In the genomic region with DNA sequence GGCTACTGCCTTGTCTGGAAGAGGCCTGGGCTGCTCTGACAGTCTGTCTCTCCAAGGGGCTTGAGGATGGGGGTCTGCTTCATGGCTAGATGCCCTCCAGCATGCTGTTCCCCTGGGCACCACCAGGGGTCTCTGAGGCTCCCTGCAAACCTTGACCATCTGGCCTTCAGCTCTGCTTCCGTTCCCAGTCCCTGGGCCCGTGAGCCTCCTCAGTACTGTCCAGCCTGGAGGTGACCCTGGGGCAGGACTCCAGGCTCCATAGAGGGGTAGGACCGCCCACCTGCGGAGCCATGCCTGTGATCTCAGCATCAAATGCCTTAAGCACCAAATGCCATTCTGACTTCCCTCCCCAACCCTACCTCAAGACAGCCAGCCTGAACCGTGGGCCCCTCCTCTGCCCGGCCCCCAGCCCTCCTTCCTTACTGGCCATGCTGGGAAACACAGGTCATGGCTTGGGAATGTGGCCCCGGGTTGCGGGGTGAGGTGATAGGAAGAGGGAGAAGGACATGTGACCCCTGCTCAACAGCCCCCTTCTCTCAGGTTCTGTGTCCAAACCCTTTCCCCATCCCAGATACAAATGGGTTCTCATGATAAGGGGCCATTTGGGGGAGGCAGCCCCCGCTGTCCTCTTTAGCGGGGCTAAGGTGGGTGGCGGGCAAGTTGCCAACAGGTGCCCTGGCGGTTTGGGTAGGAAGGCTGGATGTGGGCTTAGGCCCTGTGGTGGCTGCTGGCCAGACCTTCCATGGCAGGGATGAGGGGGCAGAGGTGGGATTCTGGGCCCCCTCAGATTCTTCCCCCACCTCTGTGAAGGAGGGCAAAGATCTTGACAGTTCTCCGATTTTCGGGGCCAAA, we compare ENCODE assay signal across 8 cellular contexts. TPM values are rescaled to one million over a fixed set of nuclear protein-coding genes. Genes with fewer than 3 reads are reported as not detected.
DNase-seq lines count a peak whose midpoint lies in the region; ATAC-seq, FAIRE-seq and TF ChIP-seq lines count a peak whose summit lies in the region.

No MANE protein-coding gene starts in this region.

- WGBS in H1 (ENCODE audit: extremely low coverage in 1 of 2, insufficient coverage in 1 of 2, insufficient read length in 1 of 2, insufficient replicate concordance in 2 of 2, low coverage in 1 of 2, low lambda C conversion rate in 2 of 2, missing lambda C conversion rate in 1 of 2), 2 experiments, result 64% methylated on average over 12 of the region's 14 CpGs; no CpG with 5 or more reads in 1 of the 2 experiments
- 41 to 52% methylated on average over 12 to 13 of the region's 14 CpGs for WGBS in tibial nerve, 2 donors

- H3K36me3 Mint-ChIP-seq in mesothelial cell of epicardium, result peaks cover 9% of the 10 kb centered on the region

- H2BK20ac ChIP-seq in H1 (ENCODE audit: low read length), result peak overlapping the region; percentile 86; the same call in 1 of the 2 replicates

- H3K27ac Mint-ChIP-seq in mesothelial cell of epicardium, result peak overlapping the region; percentile 82

- H3K36me3 ChIP-seq in DND-41 (ENCODE audit: insufficient read depth, low read length) (no peaks in the 10 kb centered on the region), H1 (ENCODE audit: control insufficient read depth in 2 of 4, insufficient read depth in 4 of 4, low read length in 3 of 4) (peaks cover 0 to 6% (median under 1%) of the 10 kb centered on the region in 4 experiments; a peak in 1 of 8 replicates), tibial nerve (no peaks in the 10 kb centered on the region)

- TF ChIP-seq EP300 in H1 (IDR thresholded peaks at IDR 0.05; ENCODE audit: borderline replicate concordance in 1 of 2, low read depth in 2 of 2, low read length in 2 of 2), result no peak
- TF ChIP-seq EP300 in tibial nerve (IDR thresholded peaks at IDR 0.05), result no peak

- H3K9me3 ChIP-seq in DND-41 (ENCODE audit: insufficient read depth, low read length, severe bottlenecking), result no peaks in the 10 kb centered on the region
- no peaks in the 10 kb centered on the region for H3K9me3 ChIP-seq in H1 (ENCODE audit: insufficient read depth in 2 of 2, low read depth in 1 of 2, low read length in 1 of 2)
- H3K9me3 ChIP-seq in tibial nerve, result no peaks in the 10 kb centered on the region

- H4K20me1 ChIP-seq in DND-41 (ENCODE audit: insufficient read depth, low read length) (peaks cover 9% of the 10 kb centered on the region), H1 (replicated peaks in 1 of 2; ENCODE audit: control insufficient read depth in 1 of 2, insufficient read depth in 2 of 2, low read length in 2 of 2) (peaks cover 0 to 5% of the 10 kb centered on the region in 2 experiments)

- H2BK5ac ChIP-seq in H1 (ENCODE audit: low read depth, low read length), result peak overlapping the region; percentile 75; the same call in 1 of the 2 replicates

- H3K4me3 ChIP-seq in DND-41 (ENCODE audit: low read depth in 1 of 2, low read length in 2 of 2) (no peak overlapping the region), H1 (ENCODE audit: extremely low read depth in 1 of 4, insufficient read depth in 2 of 4, low read depth in 3 of 4, low read length in 4 of 4) (peak overlapping the region in 1 of 4 experiments; percentile 46; a peak in 1 of 8 replicates), tibial nerve (no peak overlapping the region)

- peak; percentile 57 for FAIRE-seq in H1 (lab: Jason Lieb, UNC)

- DNase-seq in DND-41, result peak; percentile 44
- peak; percentile 58 for DNase-seq in activated CD4-positive, CD25-positive, alpha-beta regulatory T cell treated with anti-CD3 and anti-CD28 coated beads, Interleukin-2, amount 50 U/mL, for 72 hours
- peak in 1 of 2 experiments; percentile 94 for DNase-seq in H1 (ENCODE audit: low read depth in 1 of 2, low spot score in 2 of 2)
- DNase-seq in mesothelial cell of epicardium (ENCODE audit: low spot score in 2 of 2, unreplicated experiment in 2 of 2), result peak in 1 of 2 experiments; percentile 76
- DNase-seq in tibial nerve (ENCODE audit: low spot score in 2 of 2), result peak in 1 of 2 donors; percentile 40
- no peak for DNase-seq in mesenteric fat pad (ENCODE audit: low spot score)

- H3K9me3 Mint-ChIP-seq in mesothelial cell of epicardium, result no peaks in the 10 kb centered on the region

- CTCF ChIA-PET in H1 (lab: Charles Lee; ENCODE audit: partially characterized antibody), result interaction anchor here (0.6 to 113.1 kb wide), 13 partner anchors 1 to 225 kb away, joined by 3 to 7248 read pairs (median 5); partner anchors contain the start of genes ASIC4, CHPF, DES and GMPPA

- H2BK12ac ChIP-seq in H1 (ENCODE audit: low read depth, low read length), result peak overlapping the region; percentile 87; the same call in 1 of the 2 replicates

- H2AK5ac ChIP-seq in H1 (ENCODE audit: low read depth, low read length), result no peak overlapping the region

- no peak overlapping the region for H3K4ac ChIP-seq in H1 (replicated peaks; ENCODE audit: insufficient read length, low read depth, low read length)

- no peaks in the 10 kb centered on the region for H3K27me3 Mint-ChIP-seq in mesothelial cell of epicardium (ENCODE audit: low read depth)

- no peaks in the 10 kb centered on the region for H3K79me1 ChIP-seq in H1 (ENCODE audit: low read depth, low read length)

- H3K4me2 ChIP-seq in DND-41 (ENCODE audit: insufficient read depth, low read length) (no peak overlapping the region), H1 (ENCODE audit: insufficient read depth in 1 of 2, low read depth in 2 of 2, low read length in 2 of 2) (peak overlapping the region; percentile 60 to 67; a peak in 3 of 4 replicates)

- no peak for TF ChIP-seq POLR2A in H1 (IDR thresholded peaks at IDR 0.05; ENCODE audit: control extremely low read depth in 1 of 2, low read depth in 2 of 2, low read length in 2 of 2)
- no peak for TF ChIP-seq POLR2A in tibial nerve (IDR thresholded peaks at IDR 0.05)

- peaks cover 22% of the 10 kb centered on the region for H3K4me1 Mint-ChIP-seq in mesothelial cell of epicardium

- peak overlapping the region; percentile 72 for H4K91ac ChIP-seq in H1 (replicated peaks; ENCODE audit: insufficient read length, low read length)

- no peak overlapping the region for H3K14ac ChIP-seq in H1 (ENCODE audit: insufficient read length)

- H3K27me3 ChIP-seq in DND-41 (ENCODE audit: insufficient read depth, low read length, poor library complexity), result no peaks in the 10 kb centered on the region
- no peaks in the 10 kb centered on the region; a peak in 1 of 7 replicates for H3K27me3 ChIP-seq in H1 (replicated peaks in 1 of 4; ENCODE audit: control insufficient read depth in 3 of 4, extremely low read depth in 1 of 4, insufficient read depth in 3 of 4, low read length in 3 of 4)
- H3K27me3 ChIP-seq in tibial nerve, result peaks cover 0 to 20% of the 10 kb centered on the region in 2 donors

- H4K8ac ChIP-seq in H1 (ENCODE audit: extremely low read depth, insufficient read depth, low read length), result no peak overlapping the region

- H3K23ac ChIP-seq in H1 (ENCODE audit: insufficient read length), result no peak overlapping the region

- H2BK120ac ChIP-seq in H1 (replicated peaks; ENCODE audit: low read depth, low read length), result peak overlapping the region; percentile 13

- ATAC-seq in DND-41 (ENCODE audit: insufficient read depth, low read depth), result peak; percentile 71
- ATAC-seq in GM21447 (IDR thresholded peaks at IDR 0.05; ENCODE audit: unreplicated experiment), result peak; percentile 76

- H3K79me2 ChIP-seq in DND-41 (ENCODE audit: insufficient read depth, low read length), result no peaks in the 10 kb centered on the region
- H3K79me2 ChIP-seq in H1 (ENCODE audit: control insufficient read depth in 1 of 2, insufficient read depth in 2 of 2, low read length in 2 of 2), result no peaks in the 10 kb centered on the region

- H4K5ac ChIP-seq in H1 (ENCODE audit: insufficient read length, low read depth, low read length), result no peak overlapping the region

- H3K9ac ChIP-seq in DND-41 (ENCODE audit: low read depth, low read length) (no peak overlapping the region), H1 (replicated peaks in 1 of 4; ENCODE audit: extremely low read depth in 1 of 4, low read depth in 3 of 4, low read length in 3 of 4) (no peak overlapping the region)

- POLR2A ChIA-PET in H1 (lab: Charles Lee; ENCODE audit: partially characterized antibody), result interaction anchor here (0.8 to 2.5 kb wide), 10 partner anchors 9 to 107 kb away, joined by 3 to 17 read pairs (median 5); no protein-coding TSS in a partner anchor

- TF ChIP-seq RAD21 in H1 (IDR thresholded peaks at IDR 0.05 in 1 of 2, conservative IDR thresholded peaks at IDR 0.05 in 1 of 2; ENCODE audit: low read depth in 2 of 2, low read length in 2 of 2), result peak; percentile 68 to 75

- H2AFZ ChIP-seq in DND-41 (ENCODE audit: low read depth, low read length), result no peak overlapping the region
- no peak overlapping the region for H2AFZ ChIP-seq in H1 (ENCODE audit: low read length)

- peak overlapping the region; percentile 44 for H3K4me3 Mint-ChIP-seq in mesothelial cell of epicardium

- H3K23me2 ChIP-seq in H1 (ENCODE audit: low read depth, low read length), result peaks cover 3% of the 10 kb centered on the region; the same call in 1 of the 2 replicates

- H3K4me1 ChIP-seq in DND-41 (ENCODE audit: insufficient read depth, low read length), result no peaks in the 10 kb centered on the region
- H3K4me1 ChIP-seq in H1 (replicated peaks in 1 of 4; ENCODE audit: control insufficient read depth in 3 of 4, insufficient read depth in 4 of 4, low read length in 3 of 4), result peaks cover 9 to 23% (median 21%) of the 10 kb centered on the region in 4 experiments
- H3K4me1 ChIP-seq in tibial nerve, result peaks cover 0 to 23% (median 4%) of the 10 kb centered on the region in 4 donors

- peak overlapping the region; percentile 61 for H2BK15ac ChIP-seq in H1 (ENCODE audit: low read length)

- no peak overlapping the region for H3K56ac ChIP-seq in H1 (replicated peaks; ENCODE audit: insufficient read length, low read depth, low read length)

- peak overlapping the region; percentile 88 for H3K18ac ChIP-seq in H1 (ENCODE audit: extremely low read depth, low read length)

- TF ChIP-seq CTCF in DND-41 (IDR thresholded peaks at IDR 0.05; ENCODE audit: borderline replicate concordance, extremely low read depth, low read length, poor library complexity, severe bottlenecking) (peak; percentile 89), LNCAP (IDR thresholded peaks at IDR 0.05) (peak; percentile 76), H1 (IDR thresholded peaks at IDR 0.05; ENCODE audit: control extremely low read depth in 1 of 3, insufficient read depth in 1 of 3, low read depth in 1 of 3, low read length in 3 of 3) (peak in 2 of 3 experiments; percentile 88 to 98; a peak in 3 of 4 replicates), mesothelial cell of epicardium (IDR thresholded peaks at IDR 0.05; ENCODE audit: unreplicated experiment) (peak; percentile 94), tibial nerve (IDR thresholded peaks at IDR 0.05) (peak; percentile 71 to 87 (median 75))

- H3K27ac ChIP-seq in DND-41 (ENCODE audit: low read length) (no peak overlapping the region), H1 (ENCODE audit: low read depth, low read length) (no peak overlapping the region), tibial nerve (peak overlapping the region in 2 of 4 donors; percentile 28 to 59)

RNA-seq across cellular contexts. Expression of gene SPEG, which starts 25.0 kb away (rescaled TPM):
- total RNA-seq in H1 (2021; fragmentation: NEBNext Ultra II Directional; extraction: Animal tissue kit (Norgen Biotek cat#: 25700)), result 32.0 and 36.7 TPM in 2 replicates
- polyA plus RNA-seq in H1 (2011; rRNA removed), result 19.9 and 37.1 TPM in 2 replicates
- polyA plus RNA-seq in H1 (2011; cell fraction: cytosol; rRNA removed), result 41.0 TPM
- polyA plus RNA-seq in H1 (2011; cell fraction: nucleus; rRNA removed), result 98.6 TPM
- 20.0 to 41.3 TPM (median 36.9 TPM) in 4 replicates for polyA plus RNA-seq in H1 (2012, experiment 1 of 2)
- 18.5 TPM for polyA plus RNA-seq in H1 (2012, experiment 2 of 2)
- 41.2 TPM for polyA plus RNA-seq in H1 (2013, experiment 1 of 2)
- polyA plus RNA-seq in H1 (2013, experiment 2 of 2), result 36.3 TPM
- polyA minus RNA-seq in H1 (2011; rRNA and poly(A)+ RNA removed), result 7.1 and 12.4 TPM in 2 replicates
- polyA minus RNA-seq in H1 (2011; cell fraction: cytosol; rRNA and poly(A)+ RNA removed), result 13.4 TPM
- 39.5 TPM for polyA minus RNA-seq in H1 (2011; cell fraction: nucleus; rRNA and poly(A)+ RNA removed)
- total RNA-seq in mesothelial cell of epicardium (95.4 to 97.7 TPM (median 97.7 TPM) in 3 replicates), tibial nerve (10 to 100 TPM in 1 of 4 donors, 1 to 10 TPM in 3; 6.7 to 10.2 (median 8.1) TPM), mesenteric fat pad (4.7 TPM)

RNA-seq across cellular contexts. Expression of gene GMPPA, which starts 39.0 kb away (rescaled TPM):
- total RNA-seq in H1 (2021; fragmentation: NEBNext Ultra II Directional; extraction: Animal tissue kit (Norgen Biotek cat#: 25700)), result 34.3 and 35.3 TPM in 2 replicates
- polyA plus RNA-seq in H1 (2011; rRNA removed), result 98.8 and 101 TPM in 2 replicates
- polyA plus RNA-seq in H1 (2011; cell fraction: cytosol; rRNA removed), result 59.0 TPM
- polyA plus RNA-seq in H1 (2011; cell fraction: nucleus; rRNA removed), result 133 TPM
- 32.8 to 43.7 TPM (median 41.5 TPM) in 4 replicates for polyA plus RNA-seq in H1 (2012, experiment 1 of 2)
- polyA plus RNA-seq in H1 (2012, experiment 2 of 2), result 53.9 TPM
- polyA plus RNA-seq in H1 (2013, experiment 1 of 2), result 32.4 TPM
- polyA plus RNA-seq in H1 (2013, experiment 2 of 2), result 31.6 TPM
- 67.3 and 79.3 TPM in 2 replicates for polyA minus RNA-seq in H1 (2011; rRNA and poly(A)+ RNA removed)
- 24.6 TPM for polyA minus RNA-seq in H1 (2011; cell fraction: cytosol; rRNA and poly(A)+ RNA removed)
- 26.1 TPM for polyA minus RNA-seq in H1 (2011; cell fraction: nucleus; rRNA and poly(A)+ RNA removed)
- total RNA-seq in mesothelial cell of epicardium (34.5 to 37.3 TPM (median 36.0 TPM) in 3 replicates), tibial nerve (10 to 100 TPM; 18.8 to 29.7 (median 27.8) TPM), mesenteric fat pad (32.4 TPM)

RNA-seq across cellular contexts. Expression of gene DES, which starts 41.5 kb away (rescaled TPM):
- total RNA-seq in H1 (2021; fragmentation: NEBNext Ultra II Directional; extraction: Animal tissue kit (Norgen Biotek cat#: 25700)), result 1.5 and 1.8 TPM in 2 replicates
- polyA plus RNA-seq in H1 (2011; rRNA removed), result 3.8 and 4.3 TPM in 2 replicates
- 5.0 TPM for polyA plus RNA-seq in H1 (2011; cell fraction: cytosol; rRNA removed)
- polyA plus RNA-seq in H1 (2011; cell fraction: nucleus; rRNA removed), result 3.5 TPM
- 2.0 to 3.8 TPM (median 3.0 TPM) in 4 replicates for polyA plus RNA-seq in H1 (2012, experiment 1 of 2)
- 1.8 TPM for polyA plus RNA-seq in H1 (2012, experiment 2 of 2)
- 1.2 TPM for polyA plus RNA-seq in H1 (2013, experiment 1 of 2)
- 2.2 TPM for polyA plus RNA-seq in H1 (2013, experiment 2 of 2)
- polyA minus RNA-seq in H1 (2011; rRNA and poly(A)+ RNA removed), result 7.1 and 14.3 TPM in 2 replicates
- polyA minus RNA-seq in H1 (2011; cell fraction: cytosol; rRNA and poly(A)+ RNA removed), result 5.7 TPM
- polyA minus RNA-seq in H1 (2011; cell fraction: nucleus; rRNA and poly(A)+ RNA removed), result 2.7 TPM
- total RNA-seq in mesothelial cell of epicardium (33.0 to 38.5 TPM (median 37.0 TPM) in 3 replicates), tibial nerve (10 to 100 TPM; 20.7 to 50.4 (median 25.0) TPM), mesenteric fat pad (62.5 TPM)

RNA-seq across cellular contexts. Expression of gene ASIC4, which starts 54.6 kb away (rescaled TPM):
- 0.19 and 0.22 TPM in 2 replicates for total RNA-seq in H1 (2021; fragmentation: NEBNext Ultra II Directional; extraction: Animal tissue kit (Norgen Biotek cat#: 25700))
- 0.12 and 0.30 TPM in 2 replicates for polyA plus RNA-seq in H1 (2011; rRNA removed)
- 0.18 TPM for polyA plus RNA-seq in H1 (2011; cell fraction: cytosol; rRNA removed)
- polyA plus RNA-seq in H1 (2011; cell fraction: nucleus; rRNA removed), result 0.96 TPM
- 0.11 to 0.42 TPM (median 0.36 TPM) in 3 of 4 replicates, not detected in the other for polyA plus RNA-seq in H1 (2012, experiment 1 of 2)
- polyA plus RNA-seq in H1 (2012, experiment 2 of 2), result 0.05 TPM
- polyA plus RNA-seq in H1 (2013, experiment 1 of 2), result 0.06 TPM
- 0.13 TPM for polyA plus RNA-seq in H1 (2013, experiment 2 of 2)
- polyA minus RNA-seq in H1 (2011; rRNA and poly(A)+ RNA removed), result 0.12 and 0.22 TPM in 2 replicates
- not detected for polyA minus RNA-seq in H1 (2011; cell fraction: cytosol; rRNA and poly(A)+ RNA removed)
- 0.50 TPM for polyA minus RNA-seq in H1 (2011; cell fraction: nucleus; rRNA and poly(A)+ RNA removed)
- total RNA-seq in mesothelial cell of epicardium (0.98 to 1.4 TPM (median 1.1 TPM) in 3 replicates), tibial nerve (1 to 10 TPM in 1 of 4 donors, under 1 TPM in 1, not detected in 2; 0.42 to 3.0 TPM), mesenteric fat pad (not detected)
